ENCODE assay signal across 12 cellular contexts in the genomic region with DNA sequence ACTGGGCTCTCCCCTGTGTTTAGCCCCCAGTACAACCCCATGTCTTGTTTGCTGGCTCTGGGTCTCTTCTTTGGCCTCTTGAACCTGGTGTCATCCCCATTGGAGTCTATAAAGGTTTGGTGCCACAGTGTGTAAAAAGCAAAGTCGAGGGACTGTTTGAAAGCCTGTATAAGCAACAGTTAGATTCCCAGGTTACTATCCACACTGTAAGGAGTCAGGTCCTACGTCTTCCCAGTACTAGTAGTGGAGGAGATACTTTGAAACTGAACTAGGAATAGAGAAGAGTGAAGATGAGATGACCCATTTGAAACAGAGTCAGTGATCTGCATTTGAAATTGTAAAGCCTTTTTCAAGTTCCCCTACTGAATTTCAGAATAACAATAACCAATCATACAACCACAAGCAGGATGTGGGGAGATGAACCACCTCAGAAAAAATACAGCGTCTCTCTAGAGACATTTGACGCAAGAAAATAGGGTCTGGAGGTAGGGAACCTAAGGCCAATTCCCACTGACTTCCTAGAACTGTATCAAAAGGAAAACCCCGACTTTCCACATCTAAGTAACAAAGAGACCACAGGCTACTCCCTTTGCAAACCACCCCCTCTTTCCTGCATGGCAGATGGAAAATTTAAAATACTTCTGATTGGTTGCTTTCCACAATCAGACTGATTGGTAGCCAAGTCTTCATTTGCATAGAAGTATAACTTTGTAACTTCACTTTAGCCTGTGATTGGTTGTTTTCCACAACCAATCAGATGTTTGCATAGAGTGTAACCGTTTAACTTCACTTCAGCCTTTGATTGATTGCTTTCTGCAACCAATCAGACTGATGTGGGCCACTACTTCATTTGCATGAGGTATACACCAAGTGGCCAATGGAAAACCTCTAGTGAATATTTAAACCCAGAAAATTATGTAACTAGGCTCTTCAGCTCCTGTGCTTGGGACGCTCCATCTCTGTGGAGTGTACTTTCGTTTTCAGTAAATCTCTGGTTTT. TPM values are rescaled to one million over a fixed set of nuclear protein-coding genes. Genes with fewer than 3 reads are reported as not detected.
DNase-seq lines count a peak whose midpoint lies in the region; ATAC-seq, FAIRE-seq and TF ChIP-seq lines count a peak whose summit lies in the region.
"Had no signal": no experiment of that assay in that cellular context is flagged by ENCODE, and none has a peak within 500 bp of the region (broad histone marks: within the 10 kb centered on the region; RNA-seq: fewer than 3 reads in every experiment).

No MANE protein-coding gene starts in this region.

- H3K4me1 ChIP-seq in GM12878 (ENCODE audit: control insufficient read depth, insufficient read depth, low read length) (peaks cover 3% of the 10 kb centered on the region; the same call in 1 of the 2 replicates), esophagus muscularis mucosa (peaks cover 10 to 12% (median 12%) of the 10 kb centered on the region in 4 donors)
- H3K4me1 ChIP-seq: testis had no signal

- H3K27me3 ChIP-seq in GM12878 (replicated peaks in 1 of 2; ENCODE audit: control insufficient read depth in 2 of 2, insufficient read depth in 2 of 2, low read length in 1 of 2) (no peaks in the 10 kb centered on the region), esophagus muscularis mucosa (no peaks in the 10 kb centered on the region)
- H3K27me3 ChIP-seq: cardiac muscle cell, testis had no signal

- no peak overlapping the region for H3K4me3 ChIP-seq in GM12878
- H3K4me3 ChIP-seq in esophagus muscularis mucosa: no peak overlapping the region
- H3K4me3 ChIP-seq: cardiac muscle cell, testis had no signal

- H3K9ac ChIP-seq in GM12878 (ENCODE audit: control insufficient read depth, insufficient read depth, low read length): no peak overlapping the region

- DNase-seq in activated CD4-positive, CD25-positive, alpha-beta regulatory T cell treated with anti-CD3 and anti-CD28 coated beads, Interleukin-2, amount 50 U/mL, for 72 hours: no peak
- peak in 30 of 34 experiments; percentile 5 to 72 (median 42) for DNase-seq in T-cell
- DNase-seq in GM12878 (ENCODE audit: low read depth, low spot score): peak; percentile 13
- peak; percentile 43 for DNase-seq in stimulated activated CD4-positive, alpha-beta T cell treated with anti-CD3 and anti-CD28 coated beads, Interleukin-4, amount 100 ng/mL, for 24 hours
- DNase-seq in NCI-H1092 treated with DMSO at 0.1 percent for 48 hours (lab: John Stamatoyannopoulos, UW): no peak
- DNase-seq in DMS79 (lab: John Stamatoyannopoulos, UW): no peak
- no peak for DNase-seq in esophagus muscularis mucosa (ENCODE audit: extremely low spot score)
- DNase-seq: retina, SHP77, testis had no signal

- H2AFZ ChIP-seq in GM12878 (ENCODE audit: control insufficient read depth, low read depth, low read length): no peak overlapping the region

- no peaks in the 10 kb centered on the region for H3K36me3 Mint-ChIP-seq in T-cell

- peaks cover 40 to 52% (median 42%) of the 10 kb centered on the region in 3 donors for H3K4me1 Mint-ChIP-seq in T-cell

- TF ChIP-seq POLR2A in GM12878 (IDR thresholded peaks at IDR 0.05; ENCODE audit: low read depth, low read length): no peak
- no peak for TF ChIP-seq POLR2A in esophagus muscularis mucosa (IDR thresholded peaks at IDR 0.05; ENCODE audit: low read depth)

- H3K27ac Mint-ChIP-seq in T-cell: peak overlapping the region; percentile 94 to 96

- H3K9me3 ChIP-seq in GM12878 (replicated peaks; ENCODE audit: control insufficient read depth, insufficient read depth, low read length) (no peaks in the 10 kb centered on the region; the same call in 2 of the 3 replicates), esophagus muscularis mucosa (no peaks in the 10 kb centered on the region)
- H3K9me3 ChIP-seq: testis had no signal

- CTCF ChIA-PET in T-cell (lab: Charles Lee) (interaction anchor here in 1 of 2 donors (0.5 kb wide), 1 partner anchor 25 kb away, joined by 6 read pairs; no protein-coding TSS in a partner anchor), GM12878 (lab: Yijun Ruan, JAX) (interaction anchor here (1.6 kb wide), 1 partner anchor 9 kb away, joined by 8 read pairs; no protein-coding TSS in a partner anchor)

- H3K4me2 ChIP-seq in GM12878 (ENCODE audit: control insufficient read depth, insufficient read depth): no peak overlapping the region

- TF ChIP-seq CTCF in GM12878 (IDR thresholded peaks at IDR 0.05 in 2 of 3, conservative IDR thresholded peaks at IDR 0.05 in 1 of 3; ENCODE audit: control insufficient read depth in 2 of 3, extremely low read depth in 1 of 3, insufficient read depth in 1 of 3, low read depth in 3 of 3, low read length in 3 of 3): no peak
- TF ChIP-seq CTCF in esophagus muscularis mucosa (IDR thresholded peaks at IDR 0.05): no peak

- intact Hi-C loops in GM12878 (cut with micrococcal nuclease; ENCODE audit: unreplicated experiment) (no loop called here), esophagus muscularis mucosa (cut with DNase I) (no loop called here)

- TF ChIP-seq EP300 in GM12878 (IDR thresholded peaks at IDR 0.05; ENCODE audit: borderline replicate concordance in 1 of 2, control insufficient read depth in 1 of 2, low read depth in 2 of 2, low read length in 2 of 2) (no peak), esophagus muscularis mucosa (IDR thresholded peaks at IDR 0.05) (no peak)

- SMC1A ChIA-PET in GM12878 (lab: Charles Lee; ENCODE audit: uncharacterized antibody, unreplicated experiment): no interaction called here

- RAD21 ChIA-PET in GM12878 (lab: Charles Lee; ENCODE audit: unreplicated experiment): no interaction called here

- no peak for FAIRE-seq in GM12878 (lab: Jason Lieb, UNC)

- peaks cover 0 to 7% (median 0%) of the 10 kb centered on the region in 3 donors for H3K9me3 Mint-ChIP-seq in T-cell

- POLR2A ChIA-PET in T-cell (lab: Charles Lee): no interaction called here
- POLR2A ChIA-PET in GM12878 (lab: Charles Lee): interaction anchor here (0.5 kb wide), 1 partner anchor 527 kb away, joined by 6 read pairs; no protein-coding TSS in a partner anchor

- no TSS peak for BruUV-seq in GM12878 (replicated peaks; lab: Mats Ljungman, UMichigan)

- H4K20me1 ChIP-seq in GM12878 (ENCODE audit: control insufficient read depth, insufficient read depth): no peaks in the 10 kb centered on the region

- in situ Hi-C loops in GM12878 (cut with MboI): no loop called here

- no peaks in the 10 kb centered on the region for H3K79me2 ChIP-seq in GM12878 (ENCODE audit: control insufficient read depth, insufficient read depth, low read length)

- peak; percentile 85 to 86 for ATAC-seq in activated CD4-positive, CD25-positive, alpha-beta regulatory T cell treated with anti-CD3 and anti-CD28 coated beads, Interleukin-2, amount 50 U/mL, for 24 hours
- ATAC-seq in T-cell (replicated peaks in 1 of 4): peak; percentile 82 to 90 (median 90)
- ATAC-seq in GM12878: peak; percentile 57

- H3K27me3 Mint-ChIP-seq in T-cell: no peaks in the 10 kb centered on the region

- H3K27ac ChIP-seq in GM12878 (ENCODE audit: control insufficient read depth, insufficient read depth): no peak overlapping the region
- H3K27ac ChIP-seq in esophagus muscularis mucosa (replicated peaks in 1 of 4): no peak overlapping the region
- H3K27ac ChIP-seq: cardiac muscle cell, testis had no signal

- TF ChIP-seq RAD21 in GM12878 (IDR thresholded peaks at IDR 0.05; ENCODE audit: insufficient read depth, low read depth, low read length): no peak

- H3K4me3 Mint-ChIP-seq in T-cell: peak overlapping the region; percentile 57 to 77 (median 60)

- WGBS in GM12878 (ENCODE audit: insufficient coverage, insufficient replicate concordance, low lambda C conversion rate, missing lambda C conversion rate): 17% methylated on average over 8 of the region's 8 CpGs
- WGBS in esophagus muscularis mucosa: 81% methylated on average over 8 of the region's 8 CpGs

- H3K36me3 ChIP-seq in GM12878 (ENCODE audit: control insufficient read depth in 2 of 2, insufficient read depth in 2 of 2, low read length in 1 of 2) (no peaks in the 10 kb centered on the region), esophagus muscularis mucosa (no peaks in the 10 kb centered on the region)
- H3K36me3 ChIP-seq: cardiac muscle cell had no signal

TF ChIP-seq in GM12878, 131 proteins besides CTCF, POLR2A, EP300 and RAD21 (continues in another document):
- TF ChIP-seq TBL1XR1 (IDR thresholded peaks at IDR 0.05; ENCODE audit: low read depth, low read length) (no peak), YBX1 (IDR thresholded peaks at IDR 0.05) (no peak)

RNA-seq across cellular contexts. Expression of a gene that starts 49.9 kb away (rescaled TPM):
- total RNA-seq in T-cell: 1 to 10 TPM; 2.2 to 8.6 (median 5.1) TPM
- 6.7 and 7.2 TPM in 2 replicates for total RNA-seq in GM12878 (2013; cell fraction: nucleolus; rRNA removed)
- 4.8 and 6.3 TPM in 2 replicates for total RNA-seq in GM12878 (2014; rRNA removed)
- total RNA-seq in GM12878 (2014; rRNA removed; fragmentation: Illumina TruSeq; extraction: Trizol): 7.1 and 7.6 TPM in 2 replicates
- total RNA-seq in GM12878 (2021): 7.2 and 7.7 TPM in 2 replicates
- polyA plus RNA-seq in GM12878 (2011; ENCODE audit: low read depth): 2.7 TPM
- polyA plus RNA-seq in GM12878 (2011; rRNA removed): 1.3 and 2.3 TPM in 2 replicates
- 0.52 and 0.87 TPM in 2 replicates for polyA plus RNA-seq in GM12878 (2011; cell fraction: cytosol; rRNA removed)
- polyA plus RNA-seq in GM12878 (2011; cell fraction: nucleus; rRNA removed): 0.84 and 0.95 TPM in 2 replicates
- 2.4 and 3.0 TPM in 2 replicates for polyA plus RNA-seq in GM12878 (2012)
- 5.9 and 7.1 TPM in 2 replicates for polyA plus RNA-seq in GM12878 (2014; fragmentation: Illumina TruSeq; extraction: Trizol)
- polyA plus RNA-seq in GM12878 (2014; fragmentation: Nextera tagmentation; extraction: Ambion mirVana): 1 to 10 TPM; 1.8 TPM
- 2.2 and 3.5 TPM in 2 replicates for polyA plus RNA-seq in GM12878 (2014; rRNA removed)
- 1 to 10 TPM; 4.0 to 5.2 TPM for polyA plus RNA-seq in GM12878 (2016; fragmentation: Nextera tagmentation; extraction: Ambion mirVana)
- 1.2 and 1.6 TPM in 2 replicates for polyA minus RNA-seq in GM12878 (2011; rRNA and poly(A)+ RNA removed)
- 0.80 and 1.0 TPM in 2 replicates for polyA minus RNA-seq in GM12878 (2011; cell fraction: cytosol; rRNA and poly(A)+ RNA removed)
- 0.85 and 2.1 TPM in 2 replicates for polyA minus RNA-seq in GM12878 (2011; cell fraction: nucleus; rRNA and poly(A)+ RNA removed)
- 10 to 100 TPM; 19.2 to 35.1 (median 23.1) TPM for total RNA-seq in esophagus muscularis mucosa

Comparison
In these comparisons a context has a peak if more than half of its experiments do, and no peak if none do; other contexts are left out.
1. DNase-seq: peak in T-cell (30 of 34), GM12878 (single experiment) and stimulated activated CD4-positive, alpha-beta T cell treated with anti-CD3 and anti-CD28 coated beads, Interleukin-4, amount 100 ng/mL, for 24 hours (single experiment); none in activated CD4-positive, CD25-positive, alpha-beta regulatory T cell treated with anti-CD3 and anti-CD28 coated beads, Interleukin-2, amount 50 U/mL, for 72 hours (single experiment), NCI-H1092 treated with DMSO at 0.1 percent for 48 hours (single experiment), DMS79 (single experiment) and esophagus muscularis mucosa (single experiment).
2. Peak in every context shown above with its lines, with median percentiles within 50 percentile points of each other: ATAC-seq.